Comparison of ENCODE assay signal across 15 cellular contexts in genomic region chr10:133327651-133328357, GRCh38. TPM values are rescaled to one million over a fixed set of nuclear protein-coding genes. Genes with fewer than 3 reads are reported as not detected.
DNase-seq lines count a peak whose midpoint lies in the region; ATAC-seq and TF ChIP-seq lines count a peak whose summit lies in the region.
"Had no signal": no experiment of that assay in that cellular context is flagged by ENCODE, and none has a peak within 500 bp of the region (broad histone marks: within the 10 kb centered on the region; RNA-seq: fewer than 3 reads in every experiment).

No MANE protein-coding gene starts in this region.

- DNase-seq in SHP77 (lab: John Stamatoyannopoulos, UW): peak; percentile 78 to 86
- peak; percentile 84 for DNase-seq in myocyte (ENCODE audit: low read depth)
- DNase-seq in NCI-H526 (lab: John Stamatoyannopoulos, UW): no peak
- no peak for DNase-seq in globus pallidus (ENCODE audit: low spot score)
- DNase-seq: activated T-cell treated with anti-CD3 and anti-CD28 coated beads, Interleukin-2, amount 50 U/mL, for 1 hour; effector memory CD4-positive, alpha-beta T cell; HFFc6; left cardiac atrium; NCI-H1048; NCI-H2171 treated with DMSO at 0.1 percent for 48 hours; stimulated activated naive CD4-positive, alpha-beta T cell; transverse colon had no signal

- no peak for ATAC-seq in GM18520 (IDR thresholded peaks at IDR 0.05; ENCODE audit: unreplicated experiment)
- ATAC-seq: activated naive CD4-positive, alpha-beta T cell treated with anti-CD3 and anti-CD28 coated beads, Interleukin-2, amount 50 U/mL, for 72 hours; left cardiac atrium had no signal

- peak; percentile 35; the same call in 1 of the 2 replicates for TF ChIP-seq RAD21 in Ishikawa (IDR thresholded peaks at IDR 0.05; ENCODE audit: low read depth)

- TF ChIP-seq EP300 in Ishikawa (IDR thresholded peaks at IDR 0.05; ENCODE audit: borderline replicate concordance): no peak

TF ChIP-seq in Ishikawa, 13 proteins besides CTCF, POLR2A, EP300 and RAD21:
- TF ChIP-seq YY1 (IDR thresholded peaks at IDR 0.05; ENCODE audit: low read depth) (no peak), USF1 (IDR thresholded peaks at IDR 0.05) (no peak), TCF12 (IDR thresholded peaks at IDR 0.05; ENCODE audit: low read depth) (peak; percentile 75), MAX (IDR thresholded peaks at IDR 0.05) (no peak), FOXM1 (IDR thresholded peaks at IDR 0.05; ENCODE audit: borderline replicate concordance, low read depth) (no peak), NFIC (IDR thresholded peaks at IDR 0.05) (peak; percentile 56), CEBPB (IDR thresholded peaks at IDR 0.05) (no peak), ZBTB7A (IDR thresholded peaks at IDR 0.05; ENCODE audit: low read depth) (peak; percentile 65), CREB1 (IDR thresholded peaks at IDR 0.05; ENCODE audit: low read depth) (no peak), EGR1 (IDR thresholded peaks at IDR 0.05) (no peak), TAF1 (IDR thresholded peaks at IDR 0.05; ENCODE audit: low read depth) (no peak), TEAD4 (IDR thresholded peaks at IDR 0.05) (no peak)
- TF ChIP-seq, protein P1, sequence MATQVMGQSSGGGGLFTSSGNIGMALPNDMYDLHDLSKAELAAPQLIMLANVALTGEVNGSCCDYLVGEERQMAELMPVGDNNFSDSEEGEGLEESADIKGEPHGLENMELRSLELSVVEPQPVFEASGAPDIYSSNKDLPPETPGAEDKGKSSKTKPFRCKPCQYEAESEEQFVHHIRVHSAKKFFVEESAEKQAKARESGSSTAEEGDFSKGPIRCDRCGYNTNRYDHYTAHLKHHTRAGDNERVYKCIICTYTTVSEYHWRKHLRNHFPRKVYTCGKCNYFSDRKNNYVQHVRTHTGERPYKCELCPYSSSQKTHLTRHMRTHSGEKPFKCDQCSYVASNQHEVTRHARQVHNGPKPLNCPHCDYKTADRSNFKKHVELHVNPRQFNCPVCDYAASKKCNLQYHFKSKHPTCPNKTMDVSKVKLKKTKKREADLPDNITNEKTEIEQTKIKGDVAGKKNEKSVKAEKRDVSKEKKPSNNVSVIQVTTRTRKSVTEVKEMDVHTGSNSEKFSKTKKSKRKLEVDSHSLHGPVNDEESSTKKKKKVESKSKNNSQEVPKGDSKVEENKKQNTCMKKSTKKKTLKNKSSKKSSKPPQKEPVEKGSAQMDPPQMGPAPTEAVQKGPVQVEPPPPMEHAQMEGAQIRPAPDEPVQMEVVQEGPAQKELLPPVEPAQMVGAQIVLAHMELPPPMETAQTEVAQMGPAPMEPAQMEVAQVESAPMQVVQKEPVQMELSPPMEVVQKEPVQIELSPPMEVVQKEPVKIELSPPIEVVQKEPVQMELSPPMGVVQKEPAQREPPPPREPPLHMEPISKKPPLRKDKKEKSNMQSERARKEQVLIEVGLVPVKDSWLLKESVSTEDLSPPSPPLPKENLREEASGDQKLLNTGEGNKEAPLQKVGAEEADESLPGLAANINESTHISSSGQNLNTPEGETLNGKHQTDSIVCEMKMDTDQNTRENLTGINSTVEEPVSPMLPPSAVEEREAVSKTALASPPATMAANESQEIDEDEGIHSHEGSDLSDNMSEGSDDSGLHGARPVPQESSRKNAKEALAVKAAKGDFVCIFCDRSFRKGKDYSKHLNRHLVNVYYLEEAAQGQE (IDR thresholded peaks at IDR 0.05; ENCODE audit: low read depth): no peak

RNA-seq across cellular contexts. Expression of gene CALY, which starts 8.9 kb away (rescaled TPM):
- 0.16 TPM in 1 of 2 replicates, not detected in the other for total RNA-seq in myocyte
- 0.43 TPM for polyA plus RNA-seq in myocyte (2012)
- total RNA-seq: activated naive CD4-positive, alpha-beta T cell treated with anti-CD3 and anti-CD28 coated beads, Interleukin-2, amount 50 U/mL, for 72 hours; left cardiac atrium had no signal

RNA-seq across cellular contexts. Expression of gene ZNF511, which starts 19.1 kb away (rescaled TPM):
- total RNA-seq in myocyte: 25.3 and 25.8 TPM in 2 replicates
- polyA plus RNA-seq in myocyte (2012): 24.1 TPM

RNA-seq across cellular contexts. Expression of gene TUBGCP2, which starts 19.1 kb away (rescaled TPM):
- total RNA-seq in myocyte: 66.3 and 71.5 TPM in 2 replicates
- 69.2 TPM for polyA plus RNA-seq in myocyte (2012)

RNA-seq across cellular contexts. Expression of gene PRAP1, which starts 19.4 kb away (rescaled TPM):
- total RNA-seq in myocyte: not detected in 2 replicates
- not detected for polyA plus RNA-seq in myocyte (2012)
- total RNA-seq: activated naive CD4-positive, alpha-beta T cell treated with anti-CD3 and anti-CD28 coated beads, Interleukin-2, amount 50 U/mL, for 72 hours; HFFc6; left cardiac atrium had no signal

RNA-seq across cellular contexts. Expression of gene FUOM, which starts 30.0 kb away (rescaled TPM):
- 8.2 and 9.8 TPM in 2 replicates for total RNA-seq in myocyte
- 12.7 TPM for polyA plus RNA-seq in myocyte (2012)

Comparison
In these comparisons a context has a peak if more than half of its experiments do, and no peak if none do; other contexts are left out.
1. DNase-seq: peak in SHP77 (2 of 2) and myocyte (single experiment); none in NCI-H526 (0 of 2) and globus pallidus (single experiment).